ENCODE assay signal across 22 cellular contexts in the genomic region with DNA sequence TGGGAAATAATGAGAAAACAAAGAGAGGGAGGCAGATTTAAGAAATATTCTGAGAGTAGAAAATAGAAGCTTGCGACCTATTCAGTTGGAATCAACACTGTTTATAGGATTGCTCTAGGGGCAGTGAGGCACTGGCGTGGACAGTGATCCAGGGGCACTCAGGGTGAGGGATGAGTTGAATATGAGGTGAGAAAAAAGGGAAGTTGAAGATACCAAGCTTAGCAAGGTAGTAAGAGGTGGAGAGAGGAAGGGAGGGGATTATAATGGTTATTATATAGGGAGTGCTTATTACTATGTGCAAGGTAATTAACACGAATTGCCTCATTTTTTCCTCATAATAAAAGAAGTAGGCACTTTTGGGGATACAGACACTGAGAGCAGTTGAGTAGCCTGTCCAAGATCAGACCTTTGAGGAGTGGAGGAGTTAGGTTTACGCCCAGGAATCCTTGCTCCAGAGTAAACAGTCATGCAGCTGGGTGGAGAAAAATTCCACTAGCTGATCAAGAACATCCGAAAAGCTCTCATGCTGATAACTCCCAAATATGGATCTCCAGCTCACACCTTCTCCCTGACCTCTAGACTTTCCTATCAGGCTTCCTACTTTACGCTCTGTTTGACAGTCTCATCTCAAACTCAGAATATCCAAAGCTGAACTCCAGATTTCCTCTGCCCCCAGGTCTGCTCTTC. TPM values are rescaled to one million over a fixed set of nuclear protein-coding genes. Genes with fewer than 3 reads are reported as not detected.
DNase-seq lines count a peak whose midpoint lies in the region; ATAC-seq and TF ChIP-seq lines count a peak whose summit lies in the region.
"Had no signal": no experiment of that assay in that cellular context is flagged by ENCODE, and none has a peak within 500 bp of the region (broad histone marks: within the 10 kb centered on the region; RNA-seq: fewer than 3 reads in every experiment).

No MANE protein-coding gene starts in this region.

- no peaks in the 10 kb centered on the region for H3K27me3 Mint-ChIP-seq in activated T-helper 17 cell treated with anti-CD3 and anti-CD28 coated beads, Interleukin-2, amount 50 U/mL, for 72 hours
- H3K27me3 Mint-ChIP-seq in activated T-cell treated with anti-CD3 and anti-CD28 coated beads, Interleukin-2, amount 50 U/mL, for 72 hours (ENCODE audit: low read depth), result no peaks in the 10 kb centered on the region
- H3K27me3 Mint-ChIP-seq: brain had no signal

- H3K27me3 ChIP-seq in left lung, result no peaks in the 10 kb centered on the region
- H3K27me3 ChIP-seq in thoracic aorta (replicated peaks; ENCODE audit: insufficient read depth), result no peaks in the 10 kb centered on the region

- no peaks in the 10 kb centered on the region for H3K9me3 Mint-ChIP-seq in activated T-helper 17 cell treated with anti-CD3 and anti-CD28 coated beads, Interleukin-2, amount 50 U/mL, for 72 hours
- no peaks in the 10 kb centered on the region for H3K9me3 Mint-ChIP-seq in activated T-cell treated with anti-CD3 and anti-CD28 coated beads, Interleukin-2, amount 50 U/mL, for 72 hours
- H3K9me3 Mint-ChIP-seq: activated naive CD4-positive, alpha-beta T cell treated with anti-CD3 and anti-CD28 coated beads for 36 hours; brain; HFFc6 had no signal

- H3K36me3 ChIP-seq in left lung (peaks cover 0 to 16% of the 10 kb centered on the region in 2 donors), thoracic aorta (peaks cover 5% of the 10 kb centered on the region)

- H3K9me3 ChIP-seq in left lung (no peaks in the 10 kb centered on the region), thoracic aorta (no peaks in the 10 kb centered on the region)

- H3K27ac Mint-ChIP-seq in activated T-helper 17 cell treated with anti-CD3 and anti-CD28 coated beads, Interleukin-2, amount 50 U/mL, for 72 hours, result peak overlapping the region; percentile 58
- H3K27ac Mint-ChIP-seq in activated T-cell treated with anti-CD3 and anti-CD28 coated beads, Interleukin-2, amount 50 U/mL, for 72 hours, result no peak overlapping the region
- H3K27ac Mint-ChIP-seq: activated naive CD4-positive, alpha-beta T cell treated with anti-CD3 and anti-CD28 coated beads for 36 hours; brain; HFFc6 had no signal

- TF ChIP-seq CTCF in left lung (IDR thresholded peaks at IDR 0.05) (no peak), thoracic aorta (IDR thresholded peaks at IDR 0.05) (no peak)

- ATAC-seq in Right ventricle myocardium superior (ENCODE audit: poor library complexity) (peak; percentile 25), Right ventricle myocardium inferior (no peak), left lung (peak; percentile 61), thoracic aorta (ENCODE audit: insufficient number of reproducible peaks, low FRiP score, low read depth) (no peak)
- no peak for ATAC-seq in activated T-helper 17 cell treated with anti-CD3 and anti-CD28 coated beads, Interleukin-2, amount 50 U/mL, for 72 hours (replicated peaks)
- ATAC-seq in activated T-cell treated with anti-CD3 and anti-CD28 coated beads, Interleukin-2, amount 50 U/mL, for 72 hours (replicated peaks in 1 of 2), result no peak

- H3K4me3 ChIP-seq in left lung (no peak overlapping the region), thoracic aorta (no peak overlapping the region)

- intact Hi-C loops in Right ventricle myocardium superior (cut with DNase I), result no loop called here
- intact Hi-C loops in Right ventricle myocardium inferior (cut with DNase I), result no loop called here
- intact Hi-C loops in left lung (cut with DNase I), result no loop called here

- H3K4me1 ChIP-seq in left lung, result peaks cover 0 to 15% of the 10 kb centered on the region in 2 donors
- peaks cover 26 to 40% of the 10 kb centered on the region in 2 donors for H3K4me1 ChIP-seq in thoracic aorta (ENCODE audit: control insufficient read depth in 1 of 2, low read depth in 2 of 2)

- peaks cover 31% of the 10 kb centered on the region for H3K4me1 Mint-ChIP-seq in activated T-helper 17 cell treated with anti-CD3 and anti-CD28 coated beads, Interleukin-2, amount 50 U/mL, for 72 hours
- H3K4me1 Mint-ChIP-seq in activated T-cell treated with anti-CD3 and anti-CD28 coated beads, Interleukin-2, amount 50 U/mL, for 72 hours (ENCODE audit: low read depth), result peaks cover 17% of the 10 kb centered on the region

- peaks cover 80% of the 10 kb centered on the region for H3K36me3 Mint-ChIP-seq in activated T-helper 17 cell treated with anti-CD3 and anti-CD28 coated beads, Interleukin-2, amount 50 U/mL, for 72 hours (ENCODE audit: low read depth)
- peaks cover 9 to 46% of the 10 kb centered on the region in 2 donors for H3K36me3 Mint-ChIP-seq in activated T-cell treated with anti-CD3 and anti-CD28 coated beads, Interleukin-2, amount 50 U/mL, for 72 hours (ENCODE audit: insufficient read depth in 2 of 2)

- no peak overlapping the region for H3K4me3 Mint-ChIP-seq in activated T-helper 17 cell treated with anti-CD3 and anti-CD28 coated beads, Interleukin-2, amount 50 U/mL, for 72 hours
- H3K4me3 Mint-ChIP-seq in activated T-cell treated with anti-CD3 and anti-CD28 coated beads, Interleukin-2, amount 50 U/mL, for 72 hours, result no peak overlapping the region
- H3K4me3 Mint-ChIP-seq: activated naive CD4-positive, alpha-beta T cell treated with anti-CD3 and anti-CD28 coated beads for 36 hours; brain; HFFc6 had no signal

- H3K27ac ChIP-seq in left lung (no peak overlapping the region), thoracic aorta (peak overlapping the region; percentile 19 to 31)

- DNase-seq in Right ventricle myocardium superior (no peak), Right ventricle myocardium inferior (ENCODE audit: missing footprints) (no peak), left lung (no peak), thoracic aorta (ENCODE audit: low spot score) (no peak), SW 1271 (lab: John Stamatoyannopoulos, UW) (no peak), glomerular visceral epithelial cell (ENCODE audit: extremely low spot score) (no peak)
- DNase-seq in activated T-cell treated with anti-CD3 and anti-CD28 coated beads, Interleukin-2, amount 50 U/mL, for 72 hours, result no peak
- DNase-seq: ACHN; activated CD4-positive, CD25-positive, alpha-beta regulatory T cell treated with anti-CD3 and anti-CD28 coated beads, Interleukin-2, amount 50 U/mL, for 72 hours; activated CD8-positive, alpha-beta memory T cell treated with anti-CD3 and anti-CD28 coated beads, Interleukin-2, amount 50 U/mL, for 4 hours; activated naive CD4-positive, alpha-beta T cell treated with anti-CD3 and anti-CD28 coated beads for 36 hours; COR-L47; GDM1; HFFc6; mesenchymal stem cell; NCI-H1092 treated with DMSO at 0.1 percent for 48 hours; NCI-H748 treated with DMSO at 0.1 percent for 48 hours; nucleus accumbens; small intestine; T-helper 2 cell had no signal

RNA-seq across cellular contexts. Expression of a gene that starts 53.2 kb away (rescaled TPM):
- 67.4 TPM for total RNA-seq in Right ventricle myocardium superior
- total RNA-seq in Right ventricle myocardium inferior, result 77.1 TPM
- total RNA-seq in activated T-helper 17 cell treated with anti-CD3 and anti-CD28 coated beads, Interleukin-2, amount 50 U/mL, for 72 hours, result 10 to 100 TPM; 68.0 to 77.4 TPM
- 100 to 1,000 TPM in 1 of 2 donors, 10 to 100 TPM in 1; 49.9 to 132 TPM for total RNA-seq in left lung
- total RNA-seq in thoracic aorta, result 100 to 1,000 TPM in 1 of 2 donors, 10 to 100 TPM in 1; 89.5 to 141 TPM
- 100 to 1,000 TPM in 1 of 2 donors, 10 to 100 TPM in 1; 98.1 to 104 TPM for total RNA-seq in activated T-cell treated with anti-CD3 and anti-CD28 coated beads, Interleukin-2, amount 50 U/mL, for 72 hours

Comparison
In these comparisons a context has a peak if more than half of its experiments do, and no peak if none do; other contexts are left out.
1. ATAC-seq: peak in Right ventricle myocardium superior (single experiment) and left lung (single experiment); none in Right ventricle myocardium inferior (single experiment), activated T-helper 17 cell treated with anti-CD3 and anti-CD28 coated beads, Interleukin-2, amount 50 U/mL, for 72 hours (single experiment), thoracic aorta (single experiment) and activated T-cell treated with anti-CD3 and anti-CD28 coated beads, Interleukin-2, amount 50 U/mL, for 72 hours (0 of 2).
2. H3K27ac ChIP-seq: peak in thoracic aorta (2 of 2); none in left lung (0 of 2).